Comparison of ENCODE assay signal across 1 cellular context in genomic region chr15:40332138-40332781, GRCh38.
A peak's percentile ranks its signal among the peaks of the same experiment; 100 is the strongest.
TF ChIP-seq lines count a peak whose summit lies in the region.

No MANE protein-coding gene starts in this region.

TF ChIP-seq in K562, 482 proteins besides CTCF, POLR2A, EP300 and RAD21:
- TF ChIP-seq FOXM1 (IDR thresholded peaks at IDR 0.05; ENCODE audit: low read depth) (no peak), FOXM1 (CRISPR knock-in tag; IDR thresholded peaks at IDR 0.05; ENCODE audit: low read depth) (no peak), FOXA3 (CRISPR knock-in tag; conservative IDR thresholded peaks at IDR 0.05 in 1 of 2, IDR thresholded peaks at IDR 0.05 in 1 of 2) (no peak), HBP1 (CRISPR knock-in tag; IDR thresholded peaks at IDR 0.05) (no peak)
- TF ChIP-seq, protein P1, sequence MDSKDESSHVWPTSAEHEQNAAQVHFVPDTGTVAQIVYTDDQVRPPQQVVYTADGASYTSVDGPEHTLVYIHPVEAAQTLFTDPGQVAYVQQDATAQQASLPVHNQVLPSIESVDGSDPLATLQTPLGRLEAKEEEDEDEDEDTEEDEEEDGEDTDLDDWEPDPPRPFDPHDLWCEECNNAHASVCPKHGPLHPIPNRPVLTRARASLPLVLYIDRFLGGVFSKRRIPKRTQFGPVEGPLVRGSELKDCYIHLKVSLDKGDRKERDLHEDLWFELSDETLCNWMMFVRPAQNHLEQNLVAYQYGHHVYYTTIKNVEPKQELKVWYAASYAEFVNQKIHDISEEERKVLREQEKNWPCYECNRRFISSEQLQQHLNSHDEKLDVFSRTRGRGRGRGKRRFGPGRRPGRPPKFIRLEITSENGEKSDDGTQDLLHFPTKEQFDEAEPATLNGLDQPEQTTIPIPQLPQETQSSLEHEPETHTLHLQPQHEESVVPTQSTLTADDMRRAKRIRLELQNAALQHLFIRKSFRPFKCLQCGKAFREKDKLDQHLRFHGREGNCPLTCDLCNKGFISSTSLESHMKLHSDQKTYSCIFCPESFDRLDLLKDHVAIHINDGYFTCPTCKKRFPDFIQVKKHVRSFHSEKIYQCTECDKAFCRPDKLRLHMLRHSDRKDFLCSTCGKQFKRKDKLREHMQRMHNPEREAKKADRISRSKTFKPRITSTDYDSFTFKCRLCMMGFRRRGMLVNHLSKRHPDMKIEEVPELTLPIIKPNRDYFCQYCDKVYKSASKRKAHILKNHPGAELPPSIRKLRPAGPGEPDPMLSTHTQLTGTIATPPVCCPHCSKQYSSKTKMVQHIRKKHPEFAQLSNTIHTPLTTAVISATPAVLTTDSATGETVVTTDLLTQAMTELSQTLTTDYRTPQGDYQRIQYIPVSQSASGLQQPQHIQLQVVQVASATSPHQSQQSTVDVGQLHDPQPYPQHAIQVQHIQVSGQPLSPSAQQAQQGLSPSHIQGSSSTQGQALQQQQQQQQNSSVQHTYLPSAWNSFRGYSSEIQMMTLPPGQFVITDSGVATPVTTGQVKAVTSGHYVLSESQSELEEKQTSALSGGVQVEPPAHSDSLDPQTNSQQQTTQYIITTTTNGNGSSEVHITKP (IDR thresholded peaks at IDR 0.05; ENCODE audit: partially characterized antibody), result peak; percentile 78
